17 cellular contexts compared by ENCODE assay signal in genomic region chr2:25369876-25370275, GRCh38. TPM values are rescaled to one million over a fixed set of nuclear protein-coding genes. Genes with fewer than 3 reads are reported as not detected.
DNase-seq lines count a peak whose midpoint lies in the region; ATAC-seq, FAIRE-seq and TF ChIP-seq lines count a peak whose summit lies in the region.
"Had no signal": no experiment of that assay in that cellular context is flagged by ENCODE, and none has a peak within 500 bp of the region (broad histone marks: within the 10 kb centered on the region; RNA-seq: fewer than 3 reads in every experiment).

No MANE protein-coding gene starts in this region.

- no peaks in the 10 kb centered on the region for H3K9me2 ChIP-seq in hepatocyte (replicated peaks; ENCODE audit: insufficient read depth)

- peak; percentile 35 for DNase-seq in activated CD8-positive, alpha-beta memory T cell treated with anti-CD3 and anti-CD28 coated beads, Interleukin-2, amount 50 U/mL, for 48 hours
- no peak for DNase-seq in activated CD8-positive, alpha-beta memory T cell treated with anti-CD3 and anti-CD28 coated beads, Interleukin-2, amount 50 U/mL, for 4 hours
- no peak for DNase-seq in hepatocyte (ENCODE audit: low spot score)
- DNase-seq in posterior vena cava (ENCODE audit: low spot score): peak; percentile 35
- DNase-seq in aorta: peak; percentile 13 to 54
- no peak for DNase-seq in upper lobe of left lung
- no peak for DNase-seq in HTR-8/SVneo (ENCODE audit: insufficient read length, low spot score)
- DNase-seq: 8988T, DMS 273 treated with DMSO at 0.1 percent for 48 hours, DND-41, KG1, NCI-H1694 treated with DMSO at 0.1 percent for 48 hours, NCI-H226, NCI-H524, PC-9 had no signal

- ATAC-seq in aorta (ENCODE audit: low FRiP score) (no peak), upper lobe of left lung (ENCODE audit: low FRiP score in 2 of 2) (no peak), HG02642 (IDR thresholded peaks at IDR 0.05; ENCODE audit: poor library complexity, unreplicated experiment) (no peak)
- ATAC-seq: HepG2 had no signal

- no peaks in the 10 kb centered on the region for H3K79me2 ChIP-seq in hepatocyte

- FAIRE-seq in HTR-8/SVneo (lab: Jason Lieb, UNC): no peak
- FAIRE-seq: HepG2 had no signal

- no peaks in the 10 kb centered on the region for H3K36me3 ChIP-seq in hepatocyte (replicated peaks; ENCODE audit: insufficient read depth, low read depth)
- H3K36me3 ChIP-seq in aorta (ENCODE audit: control insufficient read depth in 1 of 2, insufficient read depth in 2 of 2, low read length in 1 of 2): no peaks in the 10 kb centered on the region
- no peaks in the 10 kb centered on the region for H3K36me3 ChIP-seq in upper lobe of left lung

- 86% methylated on average over 5 of the region's 5 CpGs for WGBS in hepatocyte (ENCODE audit: low lambda C conversion rate, missing lambda C conversion rate)
- WGBS in aorta, 2 donors: 78 to 83% methylated on average over 5 of the region's 5 CpGs
- 73 to 75% methylated on average over 5 of the region's 5 CpGs for WGBS in upper lobe of left lung, 2 donors

- no peak for TF ChIP-seq POLR2A in upper lobe of left lung (IDR thresholded peaks at IDR 0.05)

- peak overlapping the region; percentile 92 for H3K27ac ChIP-seq in hepatocyte
- no peak overlapping the region for H3K27ac ChIP-seq in aorta (ENCODE audit: low read depth in 1 of 2, low read length in 2 of 2)
- H3K27ac ChIP-seq in upper lobe of left lung: no peak overlapping the region
- H3K27ac ChIP-seq: PC-9 had no signal

- H4K20me1 ChIP-seq in hepatocyte (ENCODE audit: insufficient read depth, poor library complexity, severe bottlenecking): no peaks in the 10 kb centered on the region

- no peak for TF ChIP-seq CTCF in hepatocyte (IDR thresholded peaks at IDR 0.05; ENCODE audit: poor library complexity)
- no peak for TF ChIP-seq CTCF in upper lobe of left lung (IDR thresholded peaks at IDR 0.05)

- no peak overlapping the region for H2AFZ ChIP-seq in hepatocyte
- H2AFZ ChIP-seq: PC-9 had no signal

- no peaks in the 10 kb centered on the region for H3K27me3 ChIP-seq in hepatocyte
- no peaks in the 10 kb centered on the region for H3K27me3 ChIP-seq in aorta (ENCODE audit: control insufficient read depth in 1 of 2, insufficient read depth in 2 of 2, low read length in 1 of 2)
- H3K27me3 ChIP-seq in upper lobe of left lung: no peaks in the 10 kb centered on the region

- intact Hi-C loops in posterior vena cava (cut with DNase I) (loop anchor here (10.0 kb wide), 2 partner anchors 145 to 155 kb away; no protein-coding TSS in a partner anchor), aorta (cut with DNase I) (loop anchor here in 1 of 2 donors (10.0 kb wide), 1 partner anchor 155 kb away; no protein-coding TSS in a partner anchor)

- H3K4me1 ChIP-seq in hepatocyte (ENCODE audit: insufficient read depth) (peaks cover 18% of the 10 kb centered on the region), aorta (ENCODE audit: control insufficient read depth in 1 of 2, insufficient read depth in 2 of 2, low read length in 2 of 2) (no peaks in the 10 kb centered on the region), upper lobe of left lung (peaks cover 0 to 4% (median 0%) of the 10 kb centered on the region in 4 donors)

- H3K4me2 ChIP-seq in hepatocyte: no peak overlapping the region
- H3K4me2 ChIP-seq: PC-9 had no signal

- H3K4me3 ChIP-seq in hepatocyte (no peak overlapping the region), aorta (ENCODE audit: low read length in 2 of 2) (no peak overlapping the region), upper lobe of left lung (no peak overlapping the region)
- H3K4me3 ChIP-seq: PC-9 had no signal

- TF ChIP-seq EP300 in upper lobe of left lung (IDR thresholded peaks at IDR 0.05): no peak

- H3K9me3 ChIP-seq in hepatocyte (ENCODE audit: low read depth): no peaks in the 10 kb centered on the region
- H3K9me3 ChIP-seq in aorta (ENCODE audit: control insufficient read depth, low read length): no peaks in the 10 kb centered on the region
- H3K9me3 ChIP-seq in upper lobe of left lung: no peaks in the 10 kb centered on the region

RNA-seq across cellular contexts. Expression of gene DNMT3A, which starts 28.2 kb away (rescaled TPM):
- total RNA-seq in hepatocyte: 43.8 and 49.5 TPM in 2 replicates
- polyA plus RNA-seq in hepatocyte: 27.9 and 28.3 TPM in 2 replicates
- total RNA-seq in posterior vena cava: 10 to 100 TPM; 25.9 to 26.3 TPM
- 10 to 100 TPM; 32.5 to 48.2 TPM for total RNA-seq in aorta
- polyA plus RNA-seq in aorta: 10 to 100 TPM in 1 of 2 donors, 1 to 10 TPM in 1; 9.4 to 11.6 TPM
- 10 to 100 TPM in 5 of 6 donors, 1 to 10 TPM in 1; 7.8 to 49.2 (median 30.4) TPM for total RNA-seq in upper lobe of left lung

Comparison
In these comparisons a context has a peak if more than half of its experiments do, and no peak if none do; other contexts are left out.
1. DNase-seq: peak in activated CD8-positive, alpha-beta memory T cell treated with anti-CD3 and anti-CD28 coated beads, Interleukin-2, amount 50 U/mL, for 48 hours (single experiment), posterior vena cava (single experiment) and aorta (2 of 2); none in activated CD8-positive, alpha-beta memory T cell treated with anti-CD3 and anti-CD28 coated beads, Interleukin-2, amount 50 U/mL, for 4 hours (single experiment), hepatocyte (single experiment), upper lobe of left lung (0 of 2) and HTR-8/SVneo (single experiment).